Comparison of ENCODE assay signal across 23 cellular contexts in the genomic region with DNA sequence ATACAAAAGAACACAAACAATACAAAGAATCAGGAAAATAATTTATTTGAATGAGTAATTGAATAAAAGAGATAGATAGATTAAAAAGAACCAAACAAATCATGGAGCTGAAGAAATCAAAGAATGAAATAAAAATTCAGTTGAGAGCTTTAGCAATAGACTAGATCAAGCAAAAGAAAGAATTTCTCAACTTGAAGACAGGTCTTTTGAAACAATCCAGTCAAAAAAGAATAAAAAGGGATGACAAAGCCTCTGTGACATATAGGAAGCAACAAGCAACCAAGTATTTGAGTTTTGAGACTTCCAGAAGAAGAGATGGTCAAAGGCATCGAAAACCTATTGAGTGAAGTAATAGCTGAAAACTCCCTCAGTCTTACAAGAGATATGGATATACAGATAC.
"Had no signal": no experiment of that assay in that cellular context is flagged by ENCODE, and none has a peak within 500 bp of the region (broad histone marks: within the 10 kb centered on the region; RNA-seq: fewer than 3 reads in every experiment).

No MANE protein-coding gene starts in this region.

- H3K4me1 ChIP-seq: SJSA1 had no signal

- H3K36me3 ChIP-seq: MG63, SJSA1 had no signal

- H3K27ac ChIP-seq: HL-60, SJSA1, SK-N-MC had no signal

- FAIRE-seq: HTR-8/SVneo, RCC 7860 had no signal

- H3K4me3 ChIP-seq: MG63, SJSA1, SK-N-MC had no signal

- DNase-seq: Karpas-422, KG1, MG63, NCI-H1092 treated with DMSO at 0.1 percent for 48 hours, NCI-H1436, NCI-H187, NCI-H2029, NCI-H2081 treated with DMSO at 0.1 percent for 48 hours, NCI-H2171, NCI-H226, NCI-H446, NCI-H510A, NCI-H524 treated with DMSO at 0.1 percent for 48 hours, NCI-H69, NCI-H774, Right ventricle myocardium superior, RPMI8226, SIG-M5 had no signal

- H3K27me3 ChIP-seq: MG63, SJSA1 had no signal
